Comparison of ENCODE assay signal across 16 cellular contexts in the genomic region with DNA sequence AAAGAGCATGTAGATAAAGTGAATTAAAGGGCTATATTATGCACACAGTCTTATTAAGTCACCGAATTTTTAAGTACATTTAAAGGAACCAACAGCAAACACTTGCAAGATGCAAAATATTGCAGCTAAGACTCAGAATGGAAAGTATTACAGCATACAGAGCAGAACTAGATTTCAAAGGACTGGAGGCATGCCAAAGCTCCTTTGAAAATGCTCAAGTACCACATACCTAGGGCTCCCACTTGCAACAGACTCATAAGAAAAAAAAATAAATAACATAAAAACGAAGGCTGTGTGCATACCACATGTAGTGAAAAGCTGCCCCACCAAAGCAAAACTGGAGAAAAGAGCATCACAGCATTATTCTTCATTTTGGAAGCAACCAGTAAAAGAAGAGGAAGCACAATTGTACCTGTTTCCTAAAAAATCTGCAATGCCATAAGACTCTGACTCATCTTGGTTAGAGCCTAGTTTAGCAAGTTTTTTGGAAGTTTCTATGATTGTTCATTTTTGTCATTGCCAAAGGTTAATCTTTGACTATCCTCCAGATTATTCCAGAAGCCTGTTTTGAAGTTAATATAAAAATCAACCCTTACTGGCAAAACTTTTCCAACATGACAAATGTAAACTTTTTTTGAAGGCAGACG.
DNase-seq lines count a peak whose midpoint lies in the region; ATAC-seq and TF ChIP-seq lines count a peak whose summit lies in the region.
"Had no signal": no experiment of that assay in that cellular context is flagged by ENCODE, and none has a peak within 500 bp of the region (broad histone marks: within the 10 kb centered on the region; RNA-seq: fewer than 3 reads in every experiment).

No MANE protein-coding gene starts in this region.

- ATAC-seq in upper lobe of right lung, result peak; percentile 82

- WGBS in spleen, 5 donors, result 57 to 78% (median 67%) methylated on average over 3 of the region's 3 CpGs

- H3K36me3 ChIP-seq in upper lobe of right lung (no peaks in the 10 kb centered on the region), spleen (no peaks in the 10 kb centered on the region)
- H3K36me3 ChIP-seq: left ventricle myocardium inferior, ovary, SJCRH30 had no signal

- intact Hi-C loops in upper lobe of right lung (cut with DNase I) (no loop called here), spleen (cut with DNase I; ENCODE audit: low total_unique reads) (no loop called here)

- H3K27me3 ChIP-seq in upper lobe of right lung, result no peaks in the 10 kb centered on the region
- H3K27me3 ChIP-seq in spleen (replicated peaks in 1 of 7), result no peaks in the 10 kb centered on the region
- H3K27me3 ChIP-seq: ovary, SJCRH30 had no signal

- H3K4me3 ChIP-seq in upper lobe of right lung (no peak overlapping the region), spleen (no peak overlapping the region)
- H3K4me3 ChIP-seq: left ventricle myocardium inferior, ovary, SJCRH30 had no signal

- H3K4me1 ChIP-seq in upper lobe of right lung, result no peaks in the 10 kb centered on the region
- no peaks in the 10 kb centered on the region for H3K4me1 ChIP-seq in spleen
- H3K4me1 ChIP-seq: left ventricle myocardium inferior had no signal

- DNase-seq in DMS53 (lab: John Stamatoyannopoulos, UW), result peak; percentile 22
- DNase-seq in DMS53 treated with DMSO at 0.1 percent for 48 hours (lab: John Stamatoyannopoulos, UW; ENCODE audit: unreplicated experiment), result no peak
- DNase-seq in inferior parietal cortex (ENCODE audit: extremely low spot score), result peak; percentile 10
- DNase-seq in upper lobe of right lung, result no peak
- no peak for DNase-seq in NCI-H510A (lab: John Stamatoyannopoulos, UW)
- DNase-seq in spleen, result no peak
- no peak for DNase-seq in activated CD8-positive, alpha-beta memory T cell treated with anti-CD3 and anti-CD28 coated beads, Interleukin-2, amount 50 U/mL, for 48 hours
- DNase-seq: activated CD4-positive, CD25-positive, alpha-beta regulatory T cell treated with anti-CD3 and anti-CD28 coated beads, Interleukin-2, amount 50 U/mL, for 72 hours; DMS79 treated with DMSO at 0.1 percent for 48 hours; left ventricle myocardium inferior; NCI-H1048; NCI-H524 treated with DMSO at 0.1 percent for 48 hours; SJCRH30 had no signal

- TF ChIP-seq CTCF in upper lobe of right lung (IDR thresholded peaks at IDR 0.05), result no peak
- TF ChIP-seq CTCF in spleen (IDR thresholded peaks at IDR 0.05 in 8 of 11, conservative IDR thresholded peaks at IDR 0.05 in 3 of 11), result no peak

- H3K9me3 ChIP-seq in upper lobe of right lung (no peaks in the 10 kb centered on the region), spleen (no peaks in the 10 kb centered on the region)
- H3K9me3 ChIP-seq: left ventricle myocardium inferior, ovary, SJCRH30 had no signal

- H3K27ac ChIP-seq in angular gyrus (ENCODE audit: low read depth, low read length) (peak overlapping the region; percentile 55), upper lobe of right lung (no peak overlapping the region), spleen (no peak overlapping the region)
- H3K27ac ChIP-seq: 22Rv1, left ventricle myocardium inferior, ovary, SJCRH30 had no signal

- no peak for TF ChIP-seq POLR2A in spleen (IDR thresholded peaks at IDR 0.05)

Comparison
In these comparisons a context has a peak if more than half of its experiments do, and no peak if none do; other contexts are left out.
1. DNase-seq: peak in DMS53 (single experiment) and inferior parietal cortex (single experiment); none in DMS53 treated with DMSO at 0.1 percent for 48 hours (single experiment), upper lobe of right lung (single experiment), NCI-H510A (single experiment), spleen (single experiment) and activated CD8-positive, alpha-beta memory T cell treated with anti-CD3 and anti-CD28 coated beads, Interleukin-2, amount 50 U/mL, for 48 hours (single experiment).